Comparison of ENCODE assay signal across 21 cellular contexts in genomic region chr4:41268024-41268423, GRCh38. TPM values are rescaled to one million over a fixed set of nuclear protein-coding genes. Genes with fewer than 3 reads are reported as not detected.
DNase-seq lines count a peak whose midpoint lies in the region; ATAC-seq and TF ChIP-seq lines count a peak whose summit lies in the region.
"Had no signal": no experiment of that assay in that cellular context is flagged by ENCODE, and none has a peak within 500 bp of the region (broad histone marks: within the 10 kb centered on the region; RNA-seq: fewer than 3 reads in every experiment).

No MANE protein-coding gene starts in this region.

- ATAC-seq in HG02798 (IDR thresholded peaks at IDR 0.05; ENCODE audit: poor library complexity, unreplicated experiment): peak; percentile 51
- ATAC-seq: activated naive CD8-positive, alpha-beta T cell treated with anti-CD3 and anti-CD28 coated beads, Interleukin-2, amount 50 U/mL, for 24 hours had no signal

- TF ChIP-seq POLR2A in thyroid gland (IDR thresholded peaks at IDR 0.05): no peak

- TF ChIP-seq CTCF in OCI-LY7 (conservative IDR thresholded peaks at IDR 0.05; ENCODE audit: low read length) (no peak), nephron (IDR thresholded peaks at IDR 0.05; ENCODE audit: unreplicated experiment in 3 of 3) (no peak), mesothelial cell of epicardium (IDR thresholded peaks at IDR 0.05; ENCODE audit: unreplicated experiment) (no peak), thyroid gland (IDR thresholded peaks at IDR 0.05) (no peak)

- H3K36me3 Mint-ChIP-seq in nephron (ENCODE audit: low read depth) (peaks cover 52% of the 10 kb centered on the region), mesothelial cell of epicardium (peaks cover 31% of the 10 kb centered on the region)

- no peaks in the 10 kb centered on the region for H3K27me3 Mint-ChIP-seq in nephron (ENCODE audit: low read depth)
- H3K27me3 Mint-ChIP-seq in mesothelial cell of epicardium (ENCODE audit: low read depth): no peaks in the 10 kb centered on the region

- H3K9me3 Mint-ChIP-seq in nephron (peaks cover 4% of the 10 kb centered on the region), mesothelial cell of epicardium (no peaks in the 10 kb centered on the region)
- H3K9me3 Mint-ChIP-seq: activated naive CD8-positive, alpha-beta T cell treated with anti-CD3 and anti-CD28 coated beads, Interleukin-2, amount 50 U/mL, for 24 hours; dendritic cell treated with granulocyte-macrophage colony-stimulating factor and Interleukin-4, amounts not matched to agents 40 ng/mL and 50 ng/mL, for 4 days; T-helper 1 cell treated with Interleukin-12 subunit alpha and Interleukin-12 subunit beta and Interleukin-4 antibody, amounts not matched to agents 30 μg/mL and 1 μg/mL, for 36 hours had no signal

- no peak overlapping the region for H3K27ac ChIP-seq in OCI-LY7 (ENCODE audit: low read depth, low read length, poor library complexity, severe bottlenecking)
- H3K27ac ChIP-seq in thyroid gland: no peak overlapping the region
- H3K27ac ChIP-seq: BLaER1, breast epithelium, heart right ventricle, SJSA1 had no signal

- intact Hi-C loops in OCI-LY7 (cut with micrococcal nuclease; ENCODE audit: unreplicated experiment): no loop called here
- intact Hi-C loops in thyroid gland (cut with DNase I): no loop called here

- H3K4me1 Mint-ChIP-seq in nephron (peaks cover 8% of the 10 kb centered on the region), mesothelial cell of epicardium (no peaks in the 10 kb centered on the region)
- H3K4me1 Mint-ChIP-seq: activated naive CD8-positive, alpha-beta T cell treated with anti-CD3 and anti-CD28 coated beads, Interleukin-2, amount 50 U/mL, for 24 hours had no signal

- H3K36me3 ChIP-seq in OCI-LY7 (ENCODE audit: insufficient read depth, low read length) (peaks cover 67% of the 10 kb centered on the region), HAP-1 (replicated peaks) (peaks cover 63% of the 10 kb centered on the region), thyroid gland (no peaks in the 10 kb centered on the region)
- H3K36me3 ChIP-seq: breast epithelium, SJSA1 had no signal

- peak; percentile 6 for DNase-seq in NCI-H1105 treated with DMSO at 0.1 percent for 48 hours (lab: John Stamatoyannopoulos, UW)
- no peak for DNase-seq in NCI-H1105 (lab: John Stamatoyannopoulos, UW)
- DNase-seq in OCI-LY7 (ENCODE audit: low spot score): no peak
- DNase-seq in mesothelial cell of epicardium (ENCODE audit: low spot score in 2 of 2, unreplicated experiment in 2 of 2): no peak
- no peak for DNase-seq in HAP-1 (ENCODE audit: low spot score in 2 of 2)
- DNase-seq in thyroid gland: no peak
- DNase-seq: activated CD4-positive, alpha-beta T cell treated with anti-CD3 and anti-CD28 coated beads, Interleukin-2, amount 50 U/mL, for 1 hour; activated CD8-positive, alpha-beta memory T cell treated with anti-CD3 and anti-CD28 coated beads, Interleukin-2, amount 50 U/mL, for 48 hours; activated naive CD8-positive, alpha-beta T cell treated with anti-CD3 and anti-CD28 coated beads, Interleukin-2, amount 50 U/mL, for 24 hours; Calu3; heart right ventricle; Karpas-422; NCI-H1092 treated with DMSO at 0.1 percent for 48 hours; occipital lobe had no signal

- H3K27me3 ChIP-seq in HAP-1 (ENCODE audit: low read depth): no peaks in the 10 kb centered on the region
- no peaks in the 10 kb centered on the region for H3K27me3 ChIP-seq in thyroid gland
- H3K27me3 ChIP-seq: BLaER1, breast epithelium, heart right ventricle, SJSA1 had no signal

- H3K79me2 ChIP-seq in OCI-LY7 (ENCODE audit: insufficient read depth, low read depth, low read length): no peaks in the 10 kb centered on the region

- no peaks in the 10 kb centered on the region for H4K20me1 ChIP-seq in OCI-LY7 (ENCODE audit: insufficient read depth, low read length)
- H4K20me1 ChIP-seq: BLaER1 had no signal

- H3K9me2 ChIP-seq in OCI-LY7 (ENCODE audit: insufficient read depth, low read length): no peaks in the 10 kb centered on the region

- H3K9me3 ChIP-seq in OCI-LY7 (ENCODE audit: low read length): no peaks in the 10 kb centered on the region
- H3K9me3 ChIP-seq in HAP-1: no peaks in the 10 kb centered on the region
- H3K9me3 ChIP-seq in thyroid gland: no peaks in the 10 kb centered on the region
- H3K9me3 ChIP-seq: BLaER1, breast epithelium, SJSA1 had no signal

- BruUV-seq in OCI-LY7 (replicated peaks; lab: Mats Ljungman, UMichigan): TSS peak; percentile 29

- H2AFZ ChIP-seq in OCI-LY7 (ENCODE audit: low read length): no peak overlapping the region

- H3K4me3 Mint-ChIP-seq in nephron (peak overlapping the region in 1 of 3 experiments; percentile 6), mesothelial cell of epicardium (no peak overlapping the region)
- H3K4me3 Mint-ChIP-seq: activated naive CD8-positive, alpha-beta T cell treated with anti-CD3 and anti-CD28 coated beads, Interleukin-2, amount 50 U/mL, for 24 hours; dendritic cell treated with granulocyte-macrophage colony-stimulating factor and Interleukin-4, amounts not matched to agents 40 ng/mL and 50 ng/mL, for 4 days; T-helper 1 cell treated with Interleukin-12 subunit alpha and Interleukin-12 subunit beta and Interleukin-4 antibody, amounts not matched to agents 30 μg/mL and 1 μg/mL, for 36 hours had no signal

- H3K4me3 ChIP-seq in OCI-LY7 (ENCODE audit: low read depth, low read length, poor library complexity, severe bottlenecking) (no peak overlapping the region), HAP-1 (no peak overlapping the region), thyroid gland (replicated peaks in 1 of 3) (no peak overlapping the region)
- H3K4me3 ChIP-seq: BLaER1, breast epithelium, heart right ventricle, SJSA1 had no signal

- CTCF ChIA-PET in OCI-LY7 (lab: Charles Lee; ENCODE audit: unreplicated experiment): no interaction called here

- in situ Hi-C loops in HAP-1 (cut with MboI; ENCODE audit: low sequenced_read_pairs): no loop called here

- 88 to 91% methylated on average over 5 of the region's 5 CpGs for WGBS in thyroid gland, 2 donors

- no peak overlapping the region for H3K4me2 ChIP-seq in OCI-LY7 (ENCODE audit: low read length)
- H3K4me2 ChIP-seq: BLaER1 had no signal

- H3K27ac Mint-ChIP-seq in nephron (peak overlapping the region in 2 of 3 experiments; percentile 6 to 35), mesothelial cell of epicardium (no peak overlapping the region)
- H3K27ac Mint-ChIP-seq: activated naive CD8-positive, alpha-beta T cell treated with anti-CD3 and anti-CD28 coated beads, Interleukin-2, amount 50 U/mL, for 24 hours; dendritic cell treated with granulocyte-macrophage colony-stimulating factor and Interleukin-4, amounts not matched to agents 40 ng/mL and 50 ng/mL, for 4 days; T-helper 1 cell treated with Interleukin-12 subunit alpha and Interleukin-12 subunit beta and Interleukin-4 antibody, amounts not matched to agents 30 μg/mL and 1 μg/mL, for 36 hours had no signal

- H3K4me1 ChIP-seq in OCI-LY7 (ENCODE audit: insufficient read depth, low read length, poor library complexity, severe bottlenecking): no peaks in the 10 kb centered on the region
- no peaks in the 10 kb centered on the region for H3K4me1 ChIP-seq in HAP-1
- H3K4me1 ChIP-seq in thyroid gland: no peaks in the 10 kb centered on the region
- H3K4me1 ChIP-seq: breast epithelium, heart right ventricle, SJSA1 had no signal

- POLR2A ChIA-PET in OCI-LY7 (lab: Charles Lee): interaction anchor here (0.6 kb wide), 3 partner anchors 13 to 771 kb away, joined by 3 to 6 read pairs (median 4); no protein-coding TSS in a partner anchor

RNA-seq across cellular contexts. Expression of gene UCHL1, which starts 11.3 kb away (rescaled TPM):
- 409 and 430 TPM in 2 replicates for total RNA-seq in OCI-LY7 (2014; rRNA removed; shearing (Covaris generic))
- 375 and 432 TPM in 2 replicates for total RNA-seq in OCI-LY7 (2022)
- total RNA-seq in mesothelial cell of epicardium: 161 to 181 TPM (median 163 TPM) in 3 replicates
- total RNA-seq in thyroid gland: 100 to 1,000 TPM in 2 of 4 donors, 10 to 100 TPM in 2; 28.2 to 245 (median 116) TPM

RNA-seq across cellular contexts. Expression of gene APBB2, which starts 53.7 kb away (rescaled TPM):
- 47.4 and 66.4 TPM in 2 replicates for total RNA-seq in OCI-LY7 (2014; rRNA removed; shearing (Covaris generic))
- total RNA-seq in OCI-LY7 (2022): 88.5 and 89.8 TPM in 2 replicates
- total RNA-seq in mesothelial cell of epicardium: 56.6 to 63.5 TPM (median 63.2 TPM) in 3 replicates
- 100 to 1,000 TPM; 174 to 253 (median 199) TPM for total RNA-seq in thyroid gland
